In genomic region chr22:24187731-24188644, GRCh38 we compare ENCODE assay signal across 27 cellular contexts. TPM values are rescaled to one million over a fixed set of nuclear protein-coding genes. Genes with fewer than 3 reads are reported as not detected.
DNase-seq lines count a peak whose midpoint lies in the region; ATAC-seq, FAIRE-seq and TF ChIP-seq lines count a peak whose summit lies in the region.
"Had no signal": no experiment of that assay in that cellular context is flagged by ENCODE, and none has a peak within 500 bp of the region (broad histone marks: within the 10 kb centered on the region; RNA-seq: fewer than 3 reads in every experiment).

No MANE protein-coding gene starts in this region.

- H3K4me1 Mint-ChIP-seq in activated naive CD8-positive, alpha-beta T cell treated with anti-CD3 and anti-CD28 coated beads, Interleukin-2, amount 10 ng/mL, durations not matched to agents 7 days and 5 days, result peaks cover 3% of the 10 kb centered on the region
- H3K4me1 Mint-ChIP-seq in activated naive CD8-positive, alpha-beta T cell treated with anti-CD3 and anti-CD28 coated beads, Interleukin-2, amount 50 U/mL, for 24 hours, result no peaks in the 10 kb centered on the region
- H3K4me1 Mint-ChIP-seq: central memory CD8-positive, alpha-beta T cell; endodermal cell; T-helper 17 cell had no signal

- H3K4me3 ChIP-seq in left lung, result no peak overlapping the region
- H3K4me3 ChIP-seq in upper lobe of left lung, result no peak overlapping the region
- H3K4me3 ChIP-seq in suprapubic skin, result no peak overlapping the region
- H3K4me3 ChIP-seq in ascending aorta, result no peak overlapping the region
- H3K4me3 ChIP-seq: smooth muscle cell, uterus had no signal

- H3K4me1 ChIP-seq in left lung, result peaks cover 9 to 22% of the 10 kb centered on the region in 2 donors
- H3K4me1 ChIP-seq in upper lobe of left lung, result peaks cover 17 to 47% (median 28%) of the 10 kb centered on the region in 4 donors
- peaks cover 30% of the 10 kb centered on the region for H3K4me1 ChIP-seq in suprapubic skin
- H3K4me1 ChIP-seq in ascending aorta, result peaks cover 4 to 22% of the 10 kb centered on the region in 2 donors
- H3K4me1 ChIP-seq: BE2C had no signal

- POLR2A ChIA-PET in activated naive CD8-positive, alpha-beta T cell treated with anti-CD3 and anti-CD28 coated beads, Interleukin-2, amount 10 ng/mL, durations not matched to agents 7 days and 5 days (lab: Charles Lee), result no interaction called here

- H3K36me3 Mint-ChIP-seq in activated naive CD8-positive, alpha-beta T cell treated with anti-CD3 and anti-CD28 coated beads, Interleukin-2, amount 10 ng/mL, durations not matched to agents 7 days and 5 days, result no peaks in the 10 kb centered on the region
- no peaks in the 10 kb centered on the region for H3K36me3 Mint-ChIP-seq in activated naive CD8-positive, alpha-beta T cell treated with anti-CD3 and anti-CD28 coated beads, Interleukin-2, amount 50 U/mL, for 24 hours (ENCODE audit: low read depth)

- TF ChIP-seq POLR2A in GM12892 (IDR thresholded peaks at IDR 0.05; ENCODE audit: low read depth, low read length) (no peak), upper lobe of left lung (IDR thresholded peaks at IDR 0.05) (no peak), suprapubic skin (IDR thresholded peaks at IDR 0.05) (no peak)

- H3K4me3 Mint-ChIP-seq in activated naive CD8-positive, alpha-beta T cell treated with anti-CD3 and anti-CD28 coated beads, Interleukin-2, amount 10 ng/mL, durations not matched to agents 7 days and 5 days, result no peak overlapping the region
- no peak overlapping the region for H3K4me3 Mint-ChIP-seq in activated naive CD8-positive, alpha-beta T cell treated with anti-CD3 and anti-CD28 coated beads, Interleukin-2, amount 50 U/mL, for 24 hours
- H3K4me3 Mint-ChIP-seq: activated T-cell treated with anti-CD3 and anti-CD28 coated beads, Interleukin-2, amount 50 U/mL, for 72 hours; central memory CD8-positive, alpha-beta T cell; endodermal cell; HFFc6; T-helper 17 cell had no signal

- 89 to 91% methylated on average over 20 to 37 of the region's 37 CpGs for WGBS in upper lobe of left lung, 2 donors
- 83% methylated on average over 7 of the region's 37 CpGs for WGBS in suprapubic skin

- TF ChIP-seq EP300 in upper lobe of left lung (IDR thresholded peaks at IDR 0.05), result no peak
- no peak for TF ChIP-seq EP300 in suprapubic skin (IDR thresholded peaks at IDR 0.05)

- no peak for ATAC-seq in activated naive CD8-positive, alpha-beta T cell treated with anti-CD3 and anti-CD28 coated beads, Interleukin-2, amount 10 ng/mL, durations not matched to agents 7 days and 5 days (ENCODE audit: low read depth)
- ATAC-seq in activated naive CD8-positive, alpha-beta T cell treated with anti-CD3 and anti-CD28 coated beads, Interleukin-2, amount 50 U/mL, for 24 hours, result no peak
- ATAC-seq in left lung, result no peak
- ATAC-seq in upper lobe of left lung (ENCODE audit: low FRiP score in 2 of 2), result no peak
- ATAC-seq: activated T-cell treated with anti-CD3 and anti-CD28 coated beads, Interleukin-2, amount 50 U/mL, for 72 hours; left ventricle myocardium superior; T-helper 17 cell had no signal

- TF ChIP-seq CTCF in left lung (IDR thresholded peaks at IDR 0.05) (no peak), upper lobe of left lung (IDR thresholded peaks at IDR 0.05) (no peak), suprapubic skin (IDR thresholded peaks at IDR 0.05) (no peak), ascending aorta (IDR thresholded peaks at IDR 0.05) (no peak)

- H3K9me3 ChIP-seq in left lung (no peaks in the 10 kb centered on the region), upper lobe of left lung (no peaks in the 10 kb centered on the region), suprapubic skin (no peaks in the 10 kb centered on the region), ascending aorta (no peaks in the 10 kb centered on the region)
- H3K9me3 ChIP-seq: BE2C, uterus had no signal

- intact Hi-C loops in left lung (cut with DNase I), result loop anchor here in 1 of 2 donors (5.0 kb wide), 1 partner anchor 59 kb away; the partner anchor contains the start of gene GGT5
- intact Hi-C loops in ascending aorta (cut with DNase I), result loop anchor here (2.0 kb wide), 1 partner anchor 19 kb away; no protein-coding TSS in a partner anchor

- no peak for FAIRE-seq in GM12892 (lab: Jason Lieb, UNC)

- DNase-seq in activated naive CD8-positive, alpha-beta T cell treated with anti-CD3 and anti-CD28 coated beads, Interleukin-2, amount 10 ng/mL, durations not matched to agents 7 days and 5 days, result peak; percentile 29
- no peak for DNase-seq in activated naive CD8-positive, alpha-beta T cell treated with anti-CD3 and anti-CD28 coated beads, Interleukin-2, amount 50 U/mL, for 24 hours
- DNase-seq in GM12892 (ENCODE audit: insufficient read length) (peak; percentile 13), left lung (peak; percentile 28 to 61), upper lobe of left lung (peak in 1 of 2 donors; percentile 78), suprapubic skin (ENCODE audit: low spot score in 2 of 2) (no peak), anterior cingulate cortex (lab: John Stamatoyannopoulos, UW) (no peak), ascending aorta (ENCODE audit: low spot score in 2 of 2) (no peak)
- DNase-seq: activated CD4-positive, alpha-beta T cell treated with anti-CD3 and anti-CD28 coated beads, Interleukin-2, amount 50 U/mL, for 48 hours; activated T-cell treated with anti-CD3 and anti-CD28 coated beads, Interleukin-2, amount 50 U/mL, for 72 hours; dermis blood vessel endothelial cell; endodermal cell; HFFc6; left ventricle myocardium superior; NCI-H1092; NCI-H1694 treated with DMSO at 0.1 percent for 48 hours; NCI-H2171 treated with DMSO at 0.1 percent for 48 hours; NCI-H510A treated with DMSO at 0.1 percent for 48 hours; nucleus accumbens; stimulated activated CD4-positive, alpha-beta T cell treated with anti-CD3 and anti-CD28 coated beads, Interleukin-1b, Interleukin-23, amount 100 ng/mL, for 48 hours; stimulated activated naive CD4-positive, alpha-beta T cell treated with Interleukin-2 at 50 U/mL for 16 hours had no signal

- H3K9me3 Mint-ChIP-seq in activated naive CD8-positive, alpha-beta T cell treated with anti-CD3 and anti-CD28 coated beads, Interleukin-2, amount 10 ng/mL, durations not matched to agents 7 days and 5 days, result no peaks in the 10 kb centered on the region
- H3K9me3 Mint-ChIP-seq in activated naive CD8-positive, alpha-beta T cell treated with anti-CD3 and anti-CD28 coated beads, Interleukin-2, amount 50 U/mL, for 24 hours, result no peaks in the 10 kb centered on the region
- H3K9me3 Mint-ChIP-seq: activated T-cell treated with anti-CD3 and anti-CD28 coated beads, Interleukin-2, amount 50 U/mL, for 72 hours; central memory CD8-positive, alpha-beta T cell; endodermal cell; HFFc6 had no signal

- no peaks in the 10 kb centered on the region for H3K27me3 Mint-ChIP-seq in activated naive CD8-positive, alpha-beta T cell treated with anti-CD3 and anti-CD28 coated beads, Interleukin-2, amount 10 ng/mL, durations not matched to agents 7 days and 5 days
- no peaks in the 10 kb centered on the region for H3K27me3 Mint-ChIP-seq in activated naive CD8-positive, alpha-beta T cell treated with anti-CD3 and anti-CD28 coated beads, Interleukin-2, amount 50 U/mL, for 24 hours
- H3K27me3 Mint-ChIP-seq: central memory CD8-positive, alpha-beta T cell; T-helper 17 cell had no signal

- H3K27ac ChIP-seq in left lung, result no peak overlapping the region
- peak overlapping the region; percentile 12 to 80 (median 60) for H3K27ac ChIP-seq in upper lobe of left lung
- H3K27ac ChIP-seq in suprapubic skin, result no peak overlapping the region
- no peak overlapping the region for H3K27ac ChIP-seq in ascending aorta
- H3K27ac ChIP-seq: uterus had no signal

- peaks cover 0 to 24% of the 10 kb centered on the region in 2 donors for H3K36me3 ChIP-seq in left lung
- H3K36me3 ChIP-seq in upper lobe of left lung, result peaks cover 0 to 35% (median 22%) of the 10 kb centered on the region in 4 donors
- no peaks in the 10 kb centered on the region for H3K36me3 ChIP-seq in suprapubic skin
- peaks cover 9 to 40% of the 10 kb centered on the region in 2 donors for H3K36me3 ChIP-seq in ascending aorta
- H3K36me3 ChIP-seq: BE2C, uterus had no signal

- no peaks in the 10 kb centered on the region for H3K27me3 ChIP-seq in left lung
- H3K27me3 ChIP-seq in upper lobe of left lung, result no peaks in the 10 kb centered on the region
- H3K27me3 ChIP-seq in suprapubic skin, result no peaks in the 10 kb centered on the region
- H3K27me3 ChIP-seq in ascending aorta, result no peaks in the 10 kb centered on the region
- H3K27me3 ChIP-seq: BE2C, uterus had no signal

- no peak overlapping the region for H3K27ac Mint-ChIP-seq in activated naive CD8-positive, alpha-beta T cell treated with anti-CD3 and anti-CD28 coated beads, Interleukin-2, amount 10 ng/mL, durations not matched to agents 7 days and 5 days
- no peak overlapping the region for H3K27ac Mint-ChIP-seq in activated naive CD8-positive, alpha-beta T cell treated with anti-CD3 and anti-CD28 coated beads, Interleukin-2, amount 50 U/mL, for 24 hours
- H3K27ac Mint-ChIP-seq: activated T-cell treated with anti-CD3 and anti-CD28 coated beads, Interleukin-2, amount 50 U/mL, for 72 hours; endodermal cell; HFFc6; T-helper 17 cell had no signal

RNA-seq across cellular contexts. Expression of gene SUSD2, which starts 6.7 kb away (rescaled TPM):
- 1 to 10 TPM in 1 of 2 experiments, under 1 TPM in 1; 0.94 to 1.2 TPM for total RNA-seq in activated naive CD8-positive, alpha-beta T cell treated with anti-CD3 and anti-CD28 coated beads, Interleukin-2, amount 10 ng/mL, durations not matched to agents 7 days and 5 days
- polyA plus RNA-seq in GM12892 (2012; ENCODE audit: missing spikeins), result not detected
- total RNA-seq in left lung (100 to 1,000 TPM in 1 of 2 donors, 10 to 100 TPM in 1; 63.2 to 374 TPM), upper lobe of left lung (100 to 1,000 TPM; 191 to 645 (median 348) TPM), suprapubic skin (10 to 100 TPM in 3 of 4 donors, 1 to 10 TPM in 1; 5.1 to 41.4 (median 29.0) TPM), ascending aorta (51.0 TPM)
- total RNA-seq: G401 had no signal

RNA-seq across cellular contexts. Expression of gene GGT5, which starts 56.9 kb away (rescaled TPM):
- total RNA-seq in activated naive CD8-positive, alpha-beta T cell treated with anti-CD3 and anti-CD28 coated beads, Interleukin-2, amount 10 ng/mL, durations not matched to agents 7 days and 5 days, result under 1 TPM in 1 of 2 experiments, not detected in 1; 0.11 TPM
- polyA plus RNA-seq in GM12892 (2012; ENCODE audit: missing spikeins), result not detected
- total RNA-seq in left lung (10 to 100 TPM; 18.9 to 25.6 TPM), upper lobe of left lung (10 to 100 TPM in 5 of 6 donors, 1 to 10 TPM in 1; 4.2 to 47.4 (median 29.6) TPM), suprapubic skin (10 to 100 TPM; 13.4 to 38.8 (median 17.5) TPM), ascending aorta (238 TPM)
- total RNA-seq: G401, T-helper 17 cell had no signal

Comparison
In these comparisons a context has a peak if more than half of its experiments do, and no peak if none do; other contexts are left out.
1. DNase-seq: peak in activated naive CD8-positive, alpha-beta T cell treated with anti-CD3 and anti-CD28 coated beads, Interleukin-2, amount 10 ng/mL, durations not matched to agents 7 days and 5 days (single experiment), GM12892 (single experiment) and left lung (2 of 2); none in activated naive CD8-positive, alpha-beta T cell treated with anti-CD3 and anti-CD28 coated beads, Interleukin-2, amount 50 U/mL, for 24 hours (single experiment), suprapubic skin (0 of 2), anterior cingulate cortex (0 of 58) and ascending aorta (0 of 2).
2. H3K27ac ChIP-seq: peak in upper lobe of left lung (4 of 4); none in left lung (0 of 2), suprapubic skin (single experiment) and ascending aorta (0 of 2).
3. RNA of gene GGT5, which starts 56.9 kb away (total RNA-seq): 238 TPM in ascending aorta (single experiment), 4.2 to 47.4 TPM in upper lobe of left lung, 18.9 to 25.6 TPM in left lung and 13.4 to 38.8 TPM in suprapubic skin; 0.11 TPM in activated naive CD8-positive, alpha-beta T cell treated with anti-CD3 and anti-CD28 coated beads, Interleukin-2, amount 10 ng/mL, durations not matched to agents 7 days and 5 days; every median in the first group is over 4 times any median in the second.